ENCODE assay signal across 8 cellular contexts in the genomic region with DNA sequence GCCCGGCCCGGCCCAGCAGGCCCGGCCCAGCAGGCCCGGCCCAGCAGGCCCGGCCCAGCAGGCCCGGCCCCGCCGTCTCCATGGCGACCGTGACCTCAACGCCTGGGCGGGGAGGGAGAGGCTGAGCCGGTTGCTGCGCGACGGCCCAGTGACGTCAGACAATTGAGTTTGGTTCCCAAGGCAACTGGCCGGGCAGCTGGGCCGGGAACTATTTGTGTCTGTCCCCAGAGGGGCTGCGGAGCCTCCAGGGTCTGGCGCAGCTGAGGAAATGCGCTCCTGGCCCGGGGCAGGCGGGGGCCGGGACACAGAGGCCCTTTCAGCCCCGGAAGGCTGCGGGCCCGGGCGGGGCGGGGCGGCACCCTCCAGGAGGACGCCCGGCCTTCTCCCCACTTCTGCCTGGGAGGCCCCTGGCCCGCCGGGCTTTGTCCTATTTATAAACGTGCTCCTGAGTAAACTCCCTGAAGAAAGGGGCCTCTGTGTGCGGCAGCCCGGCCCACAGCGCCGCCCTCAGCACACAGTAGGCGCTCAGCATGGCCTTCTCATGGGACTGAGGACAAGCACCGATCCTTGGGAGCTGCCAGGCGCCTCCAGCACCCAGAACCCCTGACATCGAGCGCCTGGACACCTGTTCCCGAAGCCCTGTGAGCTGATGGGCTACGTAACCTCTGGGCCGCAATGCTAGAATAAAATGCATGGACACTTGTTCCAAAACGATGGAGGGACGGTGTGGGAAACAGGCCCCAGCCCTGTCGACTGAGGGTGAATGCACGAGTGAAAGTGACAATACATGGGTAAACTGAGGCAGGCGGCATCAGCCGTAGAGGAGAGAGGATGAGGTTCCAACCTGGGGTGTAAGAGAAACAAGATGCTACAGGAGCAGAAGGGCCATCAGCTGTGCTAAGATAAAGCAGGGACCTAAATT. TPM values are rescaled to one million over a fixed set of nuclear protein-coding genes. Genes with fewer than 3 reads are reported as not detected.
DNase-seq lines count a peak whose midpoint lies in the region; ATAC-seq and TF ChIP-seq lines count a peak whose summit lies in the region.

No MANE protein-coding gene starts in this region.

- H3K4me2 ChIP-seq in DOHH2 (ENCODE audit: low read length) (peak overlapping the region; percentile 98), GM23338 (peak overlapping the region; percentile 85)

- H3K9me2 ChIP-seq in DOHH2 (replicated peaks; ENCODE audit: control insufficient read depth, low read length) (no peaks in the 10 kb centered on the region), GM23338 (ENCODE audit: insufficient read depth) (no peaks in the 10 kb centered on the region)

- H3K79me2 ChIP-seq in DOHH2 (ENCODE audit: control insufficient read depth, low read length), result no peaks in the 10 kb centered on the region; the same call in none of the 2 replicates
- H3K79me2 ChIP-seq in GM23338 (replicated peaks; ENCODE audit: insufficient read depth), result no peaks in the 10 kb centered on the region

- H3K4me3 ChIP-seq in DOHH2 (ENCODE audit: low read length), result peak overlapping the region; percentile 76
- H3K4me3 ChIP-seq in GM23338, result peak overlapping the region; percentile 63
- H3K4me3 ChIP-seq in fibroblast of villous mesenchyme (ENCODE audit: low read depth, low read length), result peak overlapping the region; percentile 55

- peaks cover 9% of the 10 kb centered on the region for H3F3A ChIP-seq in DOHH2 (ENCODE audit: control insufficient read depth, insufficient read depth)
- peaks cover 15% of the 10 kb centered on the region; the same call in 1 of the 2 replicates for H3F3A ChIP-seq in GM23338 (replicated peaks; ENCODE audit: low read depth)

- DNase-seq in GM23338 (ENCODE audit: low spot score) (peak; percentile 100), LoVo (ENCODE audit: low spot score) (peak; percentile 96), SHP77 (lab: John Stamatoyannopoulos, UW) (peak; percentile 95 to 96), activated gamma-delta T cell (lab: John Stamatoyannopoulos, UW) (peak; percentile 87), fibroblast of villous mesenchyme (ENCODE audit: low read depth) (peak; percentile 99), neural crest cell (ENCODE audit: low read depth, low spot score) (peak; percentile 97)
- peak; percentile 82 to 92 for DNase-seq in stimulated activated naive CD8-positive, alpha-beta T cell treated with anti-CD3 and anti-CD28 coated beads, Interleukin-15, amount 100 ng/mL, for 72 hours

- peaks cover 22% of the 10 kb centered on the region for H3K27me3 Mint-ChIP-seq in GM23338 (ENCODE audit: insufficient read depth, low read depth, poor library complexity)
- H3K27me3 Mint-ChIP-seq in neural crest cell (ENCODE audit: low read depth), result no peaks in the 10 kb centered on the region
- peaks cover 31% of the 10 kb centered on the region for H3K27me3 Mint-ChIP-seq in stimulated activated naive CD8-positive, alpha-beta T cell treated with anti-CD3 and anti-CD28 coated beads, Interleukin-15, amount 100 ng/mL, for 72 hours

- peaks cover 30% of the 10 kb centered on the region for H3K4me1 Mint-ChIP-seq in GM23338
- peaks cover 46% of the 10 kb centered on the region for H3K4me1 Mint-ChIP-seq in neural crest cell
- peaks cover 14% of the 10 kb centered on the region for H3K4me1 Mint-ChIP-seq in stimulated activated naive CD8-positive, alpha-beta T cell treated with anti-CD3 and anti-CD28 coated beads, Interleukin-15, amount 100 ng/mL, for 72 hours

- H3K27ac Mint-ChIP-seq in GM23338 (no peak overlapping the region), neural crest cell (ENCODE audit: unreplicated experiment) (peak overlapping the region; percentile 98)
- H3K27ac Mint-ChIP-seq in stimulated activated naive CD8-positive, alpha-beta T cell treated with anti-CD3 and anti-CD28 coated beads, Interleukin-15, amount 100 ng/mL, for 72 hours, result peak overlapping the region; percentile 85 to 93

- H3K4me3 Mint-ChIP-seq in GM23338 (peak overlapping the region; percentile 49), neural crest cell (peak overlapping the region; percentile 67)
- H3K4me3 Mint-ChIP-seq in stimulated activated naive CD8-positive, alpha-beta T cell treated with anti-CD3 and anti-CD28 coated beads, Interleukin-15, amount 100 ng/mL, for 72 hours, result peak overlapping the region; percentile 62 to 70

- H3K36me3 Mint-ChIP-seq in GM23338 (ENCODE audit: low read depth) (no peaks in the 10 kb centered on the region; the same call in 2 of the 3 replicates), neural crest cell (ENCODE audit: low read depth) (no peaks in the 10 kb centered on the region)

- TF ChIP-seq CTCF in DOHH2 (IDR thresholded peaks at IDR 0.05; ENCODE audit: low read depth, low read length, poor library complexity, severe bottlenecking), result peak; percentile 16
- peak; percentile 19 to 60; a peak in 3 of 4 replicates for TF ChIP-seq CTCF in GM23338 (conservative IDR thresholded peaks at IDR 0.05; ENCODE audit: low read depth in 2 of 2)
- TF ChIP-seq CTCF in fibroblast of villous mesenchyme (IDR thresholded peaks at IDR 0.05; ENCODE audit: insufficient read depth, low read depth, low read length), result no peak
- no peak for TF ChIP-seq CTCF in neural crest cell (conservative IDR thresholded peaks at IDR 0.05)

- ATAC-seq in GM23338, result peak; percentile 78
- peak; percentile 84 for ATAC-seq in stimulated activated naive CD8-positive, alpha-beta T cell treated with anti-CD3 and anti-CD28 coated beads, Interleukin-15, amount 100 ng/mL, for 72 hours

- H3K4me1 ChIP-seq in DOHH2 (ENCODE audit: control insufficient read depth, low read length) (peaks cover 54% of the 10 kb centered on the region), GM23338 (ENCODE audit: insufficient read depth) (peaks cover 21% of the 10 kb centered on the region)

- H3K9me3 Mint-ChIP-seq in GM23338 (no peaks in the 10 kb centered on the region), neural crest cell (no peaks in the 10 kb centered on the region)
- no peaks in the 10 kb centered on the region for H3K9me3 Mint-ChIP-seq in stimulated activated naive CD8-positive, alpha-beta T cell treated with anti-CD3 and anti-CD28 coated beads, Interleukin-15, amount 100 ng/mL, for 72 hours

- no peaks in the 10 kb centered on the region for H4K20me1 ChIP-seq in DOHH2 (ENCODE audit: control insufficient read depth, insufficient read depth, low read depth, low read length)
- H4K20me1 ChIP-seq in GM23338 (replicated peaks; ENCODE audit: insufficient read depth), result no peaks in the 10 kb centered on the region

- H3K27ac ChIP-seq in DOHH2 (ENCODE audit: low read depth, low read length) (peak overlapping the region; percentile 87), GM23338 (ENCODE audit: low read depth) (peak overlapping the region; percentile 84; the same call in 1 of the 2 replicates)

- H2AFZ ChIP-seq in GM23338, result 0 out of 2 replicates have a peak overlapping the region, but pooled peaks have one; percentile 56

- no peaks in the 10 kb centered on the region for H3K27me3 ChIP-seq in DOHH2 (ENCODE audit: control insufficient read depth, low read length)
- H3K27me3 ChIP-seq in GM23338 (ENCODE audit: insufficient read depth), result no peaks in the 10 kb centered on the region

- H3K36me3 ChIP-seq in DOHH2 (ENCODE audit: control insufficient read depth, low read length) (no peaks in the 10 kb centered on the region), GM23338 (ENCODE audit: insufficient read depth) (no peaks in the 10 kb centered on the region)

- no peaks in the 10 kb centered on the region for H3K9me3 ChIP-seq in DOHH2 (ENCODE audit: control insufficient read depth, insufficient read depth, low read length)

TF ChIP-seq in GM23338, 12 proteins besides CTCF, POLR2A, EP300 and RAD21:
- no peak for TF ChIP-seq POLR2AphosphoS5 (IDR thresholded peaks at IDR 0.05; ENCODE audit: low read depth)
- TF ChIP-seq ZNF114 (CRISPR knock-in tag; IDR thresholded peaks at IDR 0.05), result no peak
- no peak for TF ChIP-seq EZH2phosphoT487 (IDR thresholded peaks at IDR 0.05; ENCODE audit: unreplicated experiment)
- no peak for TF ChIP-seq ZNF331 (CRISPR knock-in tag; IDR thresholded peaks at IDR 0.05; ENCODE audit: low read depth)
- peak; percentile 95 for TF ChIP-seq CREB1 (CRISPR knock-in tag; IDR thresholded peaks at IDR 0.05; ENCODE audit: low read depth)

RNA-seq across cellular contexts. Expression of a gene that starts 12.3 kb away (rescaled TPM):
- not detected in 2 replicates for total RNA-seq in GM23338 (2014; rRNA removed; shearing (Covaris generic))
- polyA plus RNA-seq in GM23338 (2016; fragmentation: Nextera tagmentation; extraction: Ambion mirVana), result not detected in 2 replicates
- total RNA-seq in fibroblast of villous mesenchyme (not detected in 2 replicates), neural crest cell (not detected in 2 replicates)

Comparison
In these comparisons a context has a peak if more than half of its experiments do, and no peak if none do; other contexts are left out.
1. Peak in every context shown above with its lines: DNase-seq, ATAC-seq, H3K4me3 ChIP-seq and H3K27ac ChIP-seq.
2. CTCF ChIP-seq: peak in DOHH2 (single experiment) and GM23338 (2 of 2); none in fibroblast of villous mesenchyme (single experiment) and neural crest cell (single experiment).